Comparison of ENCODE assay signal across 18 cellular contexts in the genomic region with DNA sequence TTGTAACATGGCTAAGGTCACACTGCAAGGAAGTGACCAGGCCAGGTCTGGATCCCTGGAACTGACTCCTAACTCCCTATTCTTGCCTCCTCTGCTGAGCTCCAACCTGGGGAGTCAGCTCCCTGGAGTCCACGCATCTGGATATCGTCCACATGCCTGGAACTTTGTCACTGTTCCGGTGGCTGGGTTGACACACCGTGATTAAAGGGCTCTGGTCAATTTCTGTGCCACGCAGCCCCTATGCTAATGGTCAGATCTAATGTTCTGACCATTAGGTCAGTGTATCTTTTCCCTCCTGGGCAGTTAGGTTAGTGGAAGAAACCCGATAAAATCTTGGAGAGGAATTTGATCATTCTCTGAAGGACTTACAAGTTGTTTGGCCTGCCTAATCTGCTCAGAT. TPM values are rescaled to one million over a fixed set of nuclear protein-coding genes. Genes with fewer than 3 reads are reported as not detected.
DNase-seq lines count a peak whose midpoint lies in the region; ATAC-seq and TF ChIP-seq lines count a peak whose summit lies in the region.
"Had no signal": no experiment of that assay in that cellular context is flagged by ENCODE, and none has a peak within 500 bp of the region (broad histone marks: within the 10 kb centered on the region; RNA-seq: fewer than 3 reads in every experiment).

No MANE protein-coding gene starts in this region.

- no peak overlapping the region for H3K9ac ChIP-seq in H9 (ENCODE audit: extremely low read depth, insufficient read length, low read length)

- no peak overlapping the region for H3K14ac ChIP-seq in H9 (ENCODE audit: insufficient read depth, low read length)

- H3K4me2 ChIP-seq in H9 (ENCODE audit: insufficient read depth, insufficient read length, low read length): peak overlapping the region; percentile 74

- DNase-seq in H9 (no peak), kidney glomerular epithelial cell (lab: John Stamatoyannopoulos, UW) (peak; percentile 20), retinal pigment epithelial cell (ENCODE audit: low read depth) (no peak), HK-2 (ENCODE audit: unreplicated experiment) (no peak), medulla oblongata (ENCODE audit: extremely low spot score) (no peak), T1000 (lab: John Stamatoyannopoulos, UW) (no peak)
- no peak for DNase-seq in CD4-positive, alpha-beta T cell
- DNase-seq: activated CD4-positive, alpha-beta T cell treated with anti-CD3 and anti-CD28 coated beads for 48 hours; activated T-cell treated with anti-CD3 and anti-CD28 coated beads, Interleukin-2, amount 50 U/mL, for 72 hours; amygdala; foreskin fibroblast; KG1; NCI-H1694; NCI-H524 treated with DMSO at 0.1 percent for 48 hours; stimulated activated CD4-positive, alpha-beta T cell treated with anti-CD3 and anti-CD28 coated beads, Interleukin-2, amount 100 ng/mL, for 48 hours; T-helper 17 cell had no signal

- no peak overlapping the region for H4K91ac ChIP-seq in H9 (ENCODE audit: insufficient read length, low read depth, low read length)

- H3K27me3 ChIP-seq in H9 (ENCODE audit: insufficient read depth, low read length): no peaks in the 10 kb centered on the region; the same call in 1 of the 2 replicates
- H3K27me3 ChIP-seq in CD4-positive, alpha-beta T cell (ENCODE audit: control insufficient read depth, insufficient read depth, low read length): peaks cover 65% of the 10 kb centered on the region
- H3K27me3 ChIP-seq: pancreas had no signal

- H3K9me3 Mint-ChIP-seq in H9: peaks cover 0 to 7% of the 10 kb centered on the region in 2 experiments; a peak in 2 of 5 replicates
- peaks cover 0 to 6% (median 2%) of the 10 kb centered on the region in 5 experiments for H3K9me3 Mint-ChIP-seq in brain
- no peaks in the 10 kb centered on the region for H3K9me3 Mint-ChIP-seq in CD4-positive, alpha-beta T cell
- H3K9me3 Mint-ChIP-seq: activated T-cell treated with anti-CD3 and anti-CD28 coated beads, Interleukin-2, amount 50 U/mL, for 72 hours had no signal

- H4K8ac ChIP-seq in H9 (replicated peaks; ENCODE audit: insufficient read length, low read depth, low read length): no peak overlapping the region

- H2AK5ac ChIP-seq in H9 (ENCODE audit: insufficient read length, low read length): no peak overlapping the region

- no peak overlapping the region for H3K4ac ChIP-seq in H9 (ENCODE audit: low read depth, low read length)

- H2BK20ac ChIP-seq in H9 (ENCODE audit: low read depth, low read length, poor library complexity, severe bottlenecking): no peak overlapping the region

- H3K79me1 ChIP-seq in H9 (ENCODE audit: insufficient read depth, low read depth, low read length, poor library complexity, severe bottlenecking): no peaks in the 10 kb centered on the region

- H3K27ac Mint-ChIP-seq in H9 (peak overlapping the region in 1 of 3 experiments; percentile 37; a peak in 1 of 7 replicates), brain (peak overlapping the region in 2 of 5 experiments; percentile 11 to 46)
- H3K27ac Mint-ChIP-seq in CD4-positive, alpha-beta T cell: no peak overlapping the region
- H3K27ac Mint-ChIP-seq: activated T-cell treated with anti-CD3 and anti-CD28 coated beads, Interleukin-2, amount 50 U/mL, for 72 hours; T-helper 17 cell had no signal

- no peak overlapping the region for H3K18ac ChIP-seq in H9 (ENCODE audit: insufficient read length, low read depth, low read length)

- peaks cover 9% of the 10 kb centered on the region; the same call in 1 of the 2 replicates for H3K79me2 ChIP-seq in H9 (ENCODE audit: insufficient read depth, low read length)

- no peaks in the 10 kb centered on the region for H4K20me1 ChIP-seq in H9 (ENCODE audit: control insufficient read depth, insufficient read depth, insufficient read length)

- H3K36me3 Mint-ChIP-seq in H9 (ENCODE audit: insufficient read depth in 1 of 3, low read depth in 3 of 3) (peaks cover 20 to 35% (median 34%) of the 10 kb centered on the region in 3 experiments), brain (no peaks in the 10 kb centered on the region)
- H3K36me3 Mint-ChIP-seq in CD4-positive, alpha-beta T cell (ENCODE audit: low read depth): no peaks in the 10 kb centered on the region

- TF ChIP-seq CTCF in H9 (conservative IDR thresholded peaks at IDR 0.05): no peak
- no peak for TF ChIP-seq CTCF in brain (conservative IDR thresholded peaks at IDR 0.05)
- no peak for TF ChIP-seq CTCF in retinal pigment epithelial cell (conservative IDR thresholded peaks at IDR 0.05; ENCODE audit: low read depth, low read length)
- no peak for TF ChIP-seq CTCF in CD4-positive, alpha-beta T cell (IDR thresholded peaks at IDR 0.05)

- CTCF ChIA-PET in CD4-positive, alpha-beta T cell (lab: Charles Lee): no interaction called here

- POLR2A ChIA-PET in CD4-positive, alpha-beta T cell (lab: Charles Lee): no interaction called here

- H3K27me3 Mint-ChIP-seq in H9 (ENCODE audit: low read depth) (peaks cover 7% of the 10 kb centered on the region; the same call in 1 of the 2 replicates), brain (peaks cover 57% of the 10 kb centered on the region)
- H3K27me3 Mint-ChIP-seq in CD4-positive, alpha-beta T cell: peaks cover 79% of the 10 kb centered on the region

- no peak overlapping the region for H3K23ac ChIP-seq in H9 (ENCODE audit: insufficient read length, low read depth, low read length)

- H3K4me3 ChIP-seq in retinal pigment epithelial cell (ENCODE audit: low read length): peak overlapping the region; percentile 85

- peaks cover 28% of the 10 kb centered on the region for H3K23me2 ChIP-seq in H9 (ENCODE audit: insufficient read length, low read depth, low read length, poor library complexity, severe bottlenecking)

- no peak overlapping the region for H3K27ac ChIP-seq in H9 (ENCODE audit: insufficient read length, low read depth, low read length)
- H3K27ac ChIP-seq in CD4-positive, alpha-beta T cell (ENCODE audit: low read depth, low read length): no peak overlapping the region

- no peak overlapping the region for H3K56ac ChIP-seq in H9 (ENCODE audit: insufficient read length, low read depth, low read length)

- no peak overlapping the region for H2BK5ac ChIP-seq in H9 (ENCODE audit: insufficient read length, low read length)

- WGBS in H9 (ENCODE audit: extremely low coverage, insufficient read length, low lambda C conversion rate): no CpG with 5 or more reads among the region's 6 CpGs

- no peak overlapping the region for H2BK120ac ChIP-seq in H9 (ENCODE audit: low read depth, low read length, poor library complexity, severe bottlenecking)

- H3K4me3 Mint-ChIP-seq in H9: peak overlapping the region; percentile 97 to 99; a peak in 4 of 5 replicates
- peak overlapping the region in 4 of 5 experiments; percentile 80 to 96 (median 89) for H3K4me3 Mint-ChIP-seq in brain
- H3K4me3 Mint-ChIP-seq in CD4-positive, alpha-beta T cell: no peak overlapping the region

- H4K5ac ChIP-seq in H9 (ENCODE audit: insufficient read length, low read depth, low read length): no peak overlapping the region

- peaks cover 9% of the 10 kb centered on the region; the same call in 1 of the 2 replicates for H3K4me1 ChIP-seq in H9 (ENCODE audit: insufficient read depth, low read length)

- H2BK12ac ChIP-seq in H9 (ENCODE audit: insufficient read length, low read depth, low read length): no peak overlapping the region

- H2BK15ac ChIP-seq in H9 (ENCODE audit: low read depth, low read length): no peak overlapping the region

- H3T11ph ChIP-seq in H9 (ENCODE audit: low read length): no peak overlapping the region

- intact Hi-C loops in CD4-positive, alpha-beta T cell (cut with DNase I, micrococcal nuclease): loop anchor here (10.0 kb wide), 3 partner anchors 234 to 1054 kb away; partner anchors contain the start of genes APH1B (in 1 of the 2), CIAO2A (in 1 of the 2), FBXL22 (in 1 of the 2) and SNX1 (in 1 of the 2)

- H2AFZ ChIP-seq in H9 (ENCODE audit: low read length): no peak overlapping the region

- no peaks in the 10 kb centered on the region for H3K9me3 ChIP-seq in H9 (ENCODE audit: control insufficient read depth, low read depth, low read length)
- H3K9me3 ChIP-seq in CD4-positive, alpha-beta T cell (ENCODE audit: control insufficient read depth, low read length): no peaks in the 10 kb centered on the region
- H3K9me3 ChIP-seq: pancreas had no signal

- H3K4me1 Mint-ChIP-seq in H9 (peaks cover 51 to 56% of the 10 kb centered on the region in 2 experiments), brain (peaks cover 43% of the 10 kb centered on the region)
- H3K4me1 Mint-ChIP-seq in CD4-positive, alpha-beta T cell (ENCODE audit: low read depth): peaks cover 6% of the 10 kb centered on the region

- no peak for ATAC-seq in CD4-positive, alpha-beta T cell (ENCODE audit: poor library complexity)
- ATAC-seq: activated T-cell treated with anti-CD3 and anti-CD28 coated beads, Interleukin-2, amount 50 U/mL, for 72 hours; T-helper 17 cell had no signal

RNA-seq across cellular contexts. Expression of gene TPM1, which starts 1.6 kb away (rescaled TPM):
- 731 and 748 TPM in 2 replicates for total RNA-seq in H9 (2021)
- 89.6 TPM for polyA plus RNA-seq in brain (ENCODE audit: insufficient read depth, low read depth, low replicate concordance)
- total RNA-seq in CD4-positive, alpha-beta T cell: 1 to 10 TPM; 7.9 to 9.8 TPM

Comparison
In these comparisons a context has a peak if more than half of its experiments do, and no peak if none do; other contexts are left out.
1. RNA of gene TPM1, which starts 1.6 kb away (total RNA-seq): 731 to 748 TPM in H9; 7.9 to 9.8 TPM in CD4-positive, alpha-beta T cell; every median in the first group is over 10 times any median in the second.